16 cellular contexts compared by ENCODE assay signal in the genomic region with DNA sequence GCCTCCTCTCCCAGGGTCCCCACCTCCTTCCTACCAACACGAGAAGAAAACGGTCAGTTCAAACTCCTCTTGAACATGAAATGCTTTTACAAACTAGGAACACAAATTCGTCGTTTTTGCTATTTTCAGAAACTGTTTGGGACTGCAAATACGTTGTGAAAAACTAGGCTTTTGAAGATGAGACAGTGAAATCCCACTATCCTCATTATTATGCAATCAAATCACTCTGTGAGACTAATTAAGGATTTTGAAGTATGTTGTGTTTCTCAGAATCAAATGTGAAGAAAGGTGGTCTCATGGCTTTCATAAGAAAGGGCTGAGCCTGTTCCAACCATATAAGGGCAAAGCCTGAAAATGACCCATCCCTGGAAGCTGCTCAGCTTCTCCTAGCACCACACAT. TPM values are rescaled to one million over a fixed set of nuclear protein-coding genes. Genes with fewer than 3 reads are reported as not detected.
DNase-seq lines count a peak whose midpoint lies in the region; ATAC-seq, FAIRE-seq and TF ChIP-seq lines count a peak whose summit lies in the region.
"Had no signal": no experiment of that assay in that cellular context is flagged by ENCODE, and none has a peak within 500 bp of the region (broad histone marks: within the 10 kb centered on the region; RNA-seq: fewer than 3 reads in every experiment).

No MANE protein-coding gene starts in this region.

- peak overlapping the region; percentile 4; the same call in 1 of the 2 replicates for H2AK5ac ChIP-seq in IMR-90 (ENCODE audit: low read depth, low read length)

- H3K27ac ChIP-seq in IMR-90 (ENCODE audit: insufficient read depth, low read length) (no peak overlapping the region), K562 (ENCODE audit: extremely low read depth, low read depth, low read length) (no peak overlapping the region), tibial artery (peak overlapping the region; percentile 71 to 73), upper lobe of left lung (no peak overlapping the region)
- H3K27ac ChIP-seq: BLaER1 treated with 17β-estradiol and CSF1 and Interleukin-3, amounts not matched to agents 10 nM and 100 nM had no signal

- POLR2A ChIA-PET in IMR-90 (lab: Charles Lee; ENCODE audit: unreplicated experiment) (no interaction called here), K562 (lab: Yijun Ruan, JAX) (no interaction called here)

- no peak overlapping the region for H4K91ac ChIP-seq in IMR-90 (ENCODE audit: insufficient read depth, low read depth, low read length)

- H3K36me3 Mint-ChIP-seq in nephron progenitor cell (ENCODE audit: low read depth), result peaks cover 47% of the 10 kb centered on the region
- H3K36me3 Mint-ChIP-seq: CD4-positive, CD25-positive, alpha-beta regulatory T cell; IgD-negative memory B cell had no signal

- H3K4me2 ChIP-seq in IMR-90 (ENCODE audit: low read depth, low read length) (no peak overlapping the region), K562 (ENCODE audit: insufficient read depth, low read length) (no peak overlapping the region)
- H3K4me2 ChIP-seq: BLaER1 treated with 17β-estradiol and CSF1 and Interleukin-3, amounts not matched to agents 10 nM and 100 nM had no signal

- no peak overlapping the region for H2BK20ac ChIP-seq in IMR-90 (ENCODE audit: low read depth, low read length)

- H3K56ac ChIP-seq in IMR-90 (ENCODE audit: extremely low read depth, insufficient read depth, low read length), result no peak overlapping the region

- peak overlapping the region; percentile 74 for H3K27ac Mint-ChIP-seq in nephron progenitor cell
- H3K27ac Mint-ChIP-seq: CD4-positive, CD25-positive, alpha-beta regulatory T cell; IgD-negative memory B cell had no signal

- TF ChIP-seq EP300 in K562 (IDR thresholded peaks at IDR 0.05; ENCODE audit: low read length) (no peak), upper lobe of left lung (IDR thresholded peaks at IDR 0.05) (no peak)

- H3K23ac ChIP-seq in IMR-90 (ENCODE audit: low read depth, low read length), result no peak overlapping the region

- H3K18ac ChIP-seq in IMR-90 (ENCODE audit: low read depth, low read length), result no peak overlapping the region; the same call in 1 of the 2 replicates

- H3K9me3 ChIP-seq in IMR-90 (ENCODE audit: control insufficient read depth, insufficient read depth, low read length) (peaks cover 8% of the 10 kb centered on the region), K562 (replicated peaks; ENCODE audit: control insufficient read depth, insufficient read depth, low read depth, low read length) (no peaks in the 10 kb centered on the region), tibial artery (no peaks in the 10 kb centered on the region), upper lobe of left lung (no peaks in the 10 kb centered on the region)

- peak overlapping the region; percentile 38; the same call in 2 of the 3 replicates for H2BK15ac ChIP-seq in IMR-90 (ENCODE audit: low read depth, low read length)

- H3K14ac ChIP-seq in IMR-90 (replicated peaks; ENCODE audit: low read depth, low read length), result no peak overlapping the region

- no peak for DNase-seq in IMR-90
- no peak for DNase-seq in K562 (ENCODE audit: extremely low read depth in 1 of 4, low spot score in 3 of 4)
- no peak for DNase-seq in nephron progenitor cell
- DNase-seq in tibial artery, result no peak
- DNase-seq in upper lobe of left lung, result no peak
- DNase-seq in T1000 (lab: John Stamatoyannopoulos, UW), result no peak
- no peak for DNase-seq in mucosa of gallbladder (ENCODE audit: low spot score)
- DNase-seq: ACHN; CD4-positive, CD25-positive, alpha-beta regulatory T cell; DMS53; GF-D8; H9 had no signal

- peak overlapping the region; percentile 12; the same call in 1 of the 2 replicates for H4K5ac ChIP-seq in IMR-90 (ENCODE audit: low read depth, low read length)

- H3K4me3 ChIP-seq in IMR-90 (ENCODE audit: insufficient read depth, low read depth, low read length) (no peak overlapping the region), K562 (no peak overlapping the region), tibial artery (peak overlapping the region; percentile 13 to 19), upper lobe of left lung (no peak overlapping the region)
- H3K4me3 ChIP-seq: BLaER1 treated with 17β-estradiol and CSF1 and Interleukin-3, amounts not matched to agents 10 nM and 100 nM had no signal

- peaks cover 4% of the 10 kb centered on the region for H3K27me3 Mint-ChIP-seq in nephron progenitor cell (ENCODE audit: low read depth, poor library complexity)
- H3K27me3 Mint-ChIP-seq: CD4-positive, CD25-positive, alpha-beta regulatory T cell; IgD-negative memory B cell had no signal

- CTCF ChIA-PET in IMR-90 (lab: Yijun Ruan, JAX), result no interaction called here
- CTCF ChIA-PET in K562 (lab: Yijun Ruan, JAX; ENCODE audit: low intra/inter-chr PET ratio), result no interaction called here

- H3K9ac ChIP-seq in IMR-90 (ENCODE audit: low read depth, low read length) (no peak overlapping the region), K562 (ENCODE audit: insufficient read depth in 1 of 2, low read depth in 2 of 2, low read length in 2 of 2) (no peak overlapping the region)
- H3K9ac ChIP-seq: BLaER1 treated with 17β-estradiol and CSF1 and Interleukin-3, amounts not matched to agents 10 nM and 100 nM had no signal

- H2AFZ ChIP-seq in IMR-90 (replicated peaks; ENCODE audit: low read length, poor library complexity) (no peak overlapping the region), K562 (ENCODE audit: low read depth, low read length) (no peak overlapping the region)

- intact Hi-C loops in IMR-90 (cut with micrococcal nuclease) (no loop called here), K562 (cut with micrococcal nuclease) (no loop called here), tibial artery (cut with DNase I; ENCODE audit: low total_unique reads) (loop anchor here (5.0 kb wide), 1 partner anchor 34 kb away; a partner anchor contains a TSS)

- peaks cover 14 to 61% of the 10 kb centered on the region in 2 experiments for H3K79me1 ChIP-seq in IMR-90 (ENCODE audit: low read depth in 1 of 2, low read length in 2 of 2)

- peaks cover 7% of the 10 kb centered on the region; the same call in 1 of the 2 replicates for H3K36me3 ChIP-seq in IMR-90 (ENCODE audit: control insufficient read depth, insufficient read depth, low read length)
- no peaks in the 10 kb centered on the region for H3K36me3 ChIP-seq in K562 (ENCODE audit: control insufficient read depth, insufficient read depth, low read length)
- H3K36me3 ChIP-seq in tibial artery, result no peaks in the 10 kb centered on the region
- H3K36me3 ChIP-seq in upper lobe of left lung, result no peaks in the 10 kb centered on the region
- H3K36me3 ChIP-seq: BLaER1 treated with 17β-estradiol and CSF1 and Interleukin-3, amounts not matched to agents 10 nM and 100 nM had no signal

- no peak overlapping the region for H3K4me3 Mint-ChIP-seq in nephron progenitor cell
- H3K4me3 Mint-ChIP-seq: CD4-positive, CD25-positive, alpha-beta regulatory T cell; H9; IgD-negative memory B cell had no signal

- H2BK120ac ChIP-seq in IMR-90 (ENCODE audit: low read depth, low read length), result no peak overlapping the region; the same call in 1 of the 2 replicates

- H4K20me1 ChIP-seq in IMR-90 (ENCODE audit: insufficient read depth, low read length) (peaks cover 3% of the 10 kb centered on the region; the same call in 1 of the 2 replicates), K562 (replicated peaks; ENCODE audit: control insufficient read depth, insufficient read depth, low read length) (no peaks in the 10 kb centered on the region)
- H4K20me1 ChIP-seq: BLaER1 treated with 17β-estradiol and CSF1 and Interleukin-3, amounts not matched to agents 10 nM and 100 nM had no signal

- ATAC-seq in IMR-90 (ENCODE audit: low read depth), result no peak
- no peak for ATAC-seq in K562
- no peak for ATAC-seq in upper lobe of left lung (ENCODE audit: low FRiP score in 2 of 2)

- FAIRE-seq in K562 (lab: Jason Lieb, UNC), result no peak

- H2BK5ac ChIP-seq in IMR-90 (ENCODE audit: low read depth, low read length, poor library complexity, severe bottlenecking), result peak overlapping the region; percentile 25

- peaks cover 8% of the 10 kb centered on the region for H3K4me1 ChIP-seq in IMR-90 (ENCODE audit: control insufficient read depth, insufficient read depth, low read length)
- no peaks in the 10 kb centered on the region for H3K4me1 ChIP-seq in K562 (replicated peaks in 1 of 2; ENCODE audit: control insufficient read depth in 2 of 2, insufficient read depth in 2 of 2, low read length in 2 of 2)
- peaks cover 0 to 74% (median 25%) of the 10 kb centered on the region in 4 donors for H3K4me1 ChIP-seq in tibial artery
- H3K4me1 ChIP-seq in upper lobe of left lung, result no peaks in the 10 kb centered on the region
- H3K4me1 ChIP-seq: BLaER1 treated with 17β-estradiol and CSF1 and Interleukin-3, amounts not matched to agents 10 nM and 100 nM had no signal

- no peak for TF ChIP-seq RAD21 in IMR-90 (IDR thresholded peaks at IDR 0.05; ENCODE audit: low read length)
- no peak for TF ChIP-seq RAD21 in K562 (CRISPR knock-in tag; conservative IDR thresholded peaks at IDR 0.05 in 1 of 2, IDR thresholded peaks at IDR 0.05 in 1 of 2)

- peaks cover 4% of the 10 kb centered on the region for H3K4me1 Mint-ChIP-seq in nephron progenitor cell
- H3K4me1 Mint-ChIP-seq: CD4-positive, CD25-positive, alpha-beta regulatory T cell; IgD-negative memory B cell had no signal

- H3K4ac ChIP-seq in IMR-90 (ENCODE audit: low read depth, low read length), result no peak overlapping the region

- H2AK9ac ChIP-seq in IMR-90 (replicated peaks; ENCODE audit: low read depth, low read length, poor library complexity), result no peak overlapping the region

- no peaks in the 10 kb centered on the region for H3K9me3 Mint-ChIP-seq in nephron progenitor cell
- H3K9me3 Mint-ChIP-seq: H9 had no signal

- dilution Hi-C loops in IMR-90 (cut with HindIII; ENCODE audit: low sequenced_read_pairs, unreplicated experiment), result no loop called here

- BruUV-seq in IMR-90 (replicated peaks; lab: Mats Ljungman, UMichigan), result no TSS peak
- no TSS peak for BruUV-seq in K562 (replicated peaks; lab: Mats Ljungman, UMichigan)

- H4K8ac ChIP-seq in IMR-90 (ENCODE audit: low read depth in 2 of 2, low read length in 2 of 2), result no peak overlapping the region

- H3K9me1 ChIP-seq in IMR-90 (ENCODE audit: insufficient read depth, low read length) (no peaks in the 10 kb centered on the region), K562 (ENCODE audit: control insufficient read depth, insufficient read depth, low read length) (no peaks in the 10 kb centered on the region)

- H3K27me3 ChIP-seq in IMR-90 (ENCODE audit: control insufficient read depth, insufficient read depth, low read length) (no peaks in the 10 kb centered on the region), K562 (ENCODE audit: control insufficient read depth in 2 of 2, insufficient read depth in 2 of 2, low read length in 2 of 2) (no peaks in the 10 kb centered on the region), tibial artery (no peaks in the 10 kb centered on the region), upper lobe of left lung (no peaks in the 10 kb centered on the region)
- H3K27me3 ChIP-seq: BLaER1 treated with 17β-estradiol and CSF1 and Interleukin-3, amounts not matched to agents 10 nM and 100 nM had no signal

- 92% methylated on average over 2 of the region's 5 CpGs; no CpG with 5 or more reads in 1 of the 2 experiments for WGBS in IMR-90 (ENCODE audit: extremely low coverage in 2 of 2, insufficient read length in 1 of 2), 2 experiments
- WGBS in K562 (ENCODE audit: insufficient coverage, low coverage, missing lambda C conversion rate), result 1% methylated on average over 5 of the region's 5 CpGs
- 74 to 79% methylated on average over 5 of the region's 5 CpGs for WGBS in upper lobe of left lung, 2 donors

- TF ChIP-seq CTCF in IMR-90 (conservative IDR thresholded peaks at IDR 0.05; ENCODE audit: low read depth, low read length), result no peak
- no peak for TF ChIP-seq CTCF in K562 (IDR thresholded peaks at IDR 0.05 in 2 of 3, conservative IDR thresholded peaks at IDR 0.05 in 1 of 3; ENCODE audit: insufficient read depth in 2 of 3, low read depth in 1 of 3, low read length in 3 of 3)
- TF ChIP-seq CTCF in nephron progenitor cell (IDR thresholded peaks at IDR 0.05), result no peak
- no peak for TF ChIP-seq CTCF in tibial artery (IDR thresholded peaks at IDR 0.05)
- no peak for TF ChIP-seq CTCF in upper lobe of left lung (IDR thresholded peaks at IDR 0.05)

- in situ Hi-C loops in IMR-90 (cut with MboI; ENCODE audit: low sequenced_read_pairs) (no loop called here), K562 (cut with MboI) (no loop called here)

- no peak for TF ChIP-seq POLR2A in IMR-90 (IDR thresholded peaks at IDR 0.05; ENCODE audit: low read depth, low read length)
- TF ChIP-seq POLR2A in K562 (conservative IDR thresholded peaks at IDR 0.05), result no peak
- TF ChIP-seq POLR2A in upper lobe of left lung (IDR thresholded peaks at IDR 0.05), result no peak

- H3K79me2 ChIP-seq in K562 (ENCODE audit: control insufficient read depth, insufficient read depth, low read length), result no peaks in the 10 kb centered on the region

RNA-seq across cellular contexts. Expression of a gene that starts 33.2 kb away (rescaled TPM):
- total RNA-seq in IMR-90 (2012; rRNA removed) (211 and 232 TPM in 2 replicates), K562 (2014; rRNA removed) (not detected in 2 replicates), K562 (2014; rRNA removed; fragmentation: Illumina TruSeq; extraction: Trizol) (not detected in 2 replicates), K562 (2015; rRNA removed; fragmentation: Illumina TruSeq; extraction: Trizol) (not detected in 2 replicates), K562 (2021) (0.07 TPM in 1 of 2 replicates, not detected in the other), upper lobe of left lung (1 to 10 TPM; 1.8 to 3.6 (median 2.6) TPM), mucosa of gallbladder (75.9 TPM)
- polyA plus RNA-seq in IMR-90 (2012; rRNA removed) (69.1 and 72.2 TPM in 2 replicates), K562 (2011; rRNA removed) (not detected in 2 replicates), K562 (2014; fragmentation: Illumina TruSeq; extraction: Trizol) (not detected in 2 replicates), K562 (2014; fragmentation: Nextera tagmentation; extraction: Ambion mirVana) (not detected), K562 (2014; rRNA removed) (not detected in 2 replicates)
- polyA plus RNA-seq in IMR-90 (2012; cell fraction: cytosol; rRNA removed), result 21.5 and 33.5 TPM in 2 replicates
- polyA plus RNA-seq in IMR-90 (2012; cell fraction: nucleus; rRNA removed; ENCODE audit: low replicate concordance), result 22.6 and 44.0 TPM in 2 replicates
- total RNA-seq in K562 (2011; cell fraction: chromatin; rRNA removed; ENCODE audit: low replicate concordance), result not detected in 2 replicates
- not detected in 2 replicates for total RNA-seq in K562 (2011; cell fraction: nucleolus; rRNA removed)
- total RNA-seq in K562 (2011; cell fraction: nucleoplasm; rRNA removed), result not detected in 2 replicates
- polyA plus RNA-seq in K562 (2011; cell fraction: cytosol; rRNA removed), result not detected in 2 replicates
- polyA plus RNA-seq in K562 (2011; cell fraction: nucleus; rRNA removed), result not detected in 2 replicates
- polyA plus RNA-seq in K562 (2012), result not detected in 2 replicates
- not detected in 2 replicates for polyA minus RNA-seq in K562 (2011; rRNA and poly(A)+ RNA removed)
- not detected in 2 replicates for polyA minus RNA-seq in K562 (2011; cell fraction: cytosol; rRNA and poly(A)+ RNA removed)
- polyA minus RNA-seq in K562 (2011; cell fraction: nucleus; rRNA and poly(A)+ RNA removed), result not detected in 2 replicates
- total RNA-seq: A172; CD4-positive, CD25-positive, alpha-beta regulatory T cell; HT-29 had no signal
- polyA plus RNA-seq: CD4-positive, CD25-positive, alpha-beta regulatory T cell; IgD-negative memory B cell had no signal

Comparison
In these comparisons a context has a peak if more than half of its experiments do, and no peak if none do; other contexts are left out.
1. H3K27ac ChIP-seq: peak in tibial artery (2 of 2); none in IMR-90 (single experiment), K562 (single experiment) and upper lobe of left lung (0 of 4).
2. H3K4me3 ChIP-seq: peak in tibial artery (2 of 2); none in IMR-90 (single experiment), K562 (single experiment) and upper lobe of left lung (0 of 4).
3. RNA of a gene that starts 33.2 kb away (total RNA-seq): 211 to 232 TPM in IMR-90 and 75.9 TPM in mucosa of gallbladder (single experiment); 1.8 to 3.6 TPM in upper lobe of left lung and 0.07 TPM in K562; every median in the first group is over 10 times any median in the second.